Comparison of ENCODE assay signal across 6 cellular contexts in genomic region chr6:72836971-72837370, GRCh38.
"Had no signal": no experiment of that assay in that cellular context is flagged by ENCODE, and none has a peak within 500 bp of the region (broad histone marks: within the 10 kb centered on the region; RNA-seq: fewer than 3 reads in every experiment).

No MANE protein-coding gene starts in this region.

- H3K4me3 ChIP-seq: GM12878 had no signal

- ATAC-seq: GM12878 had no signal

- DNase-seq: GDM1, GF-D8 had no signal

- FAIRE-seq: G401.6, GM12878, GM12891, GM18507 had no signal
